Comparison of ENCODE assay signal across 10 cellular contexts in genomic region chr12:54358620-54358944, GRCh38. TPM values are rescaled to one million over a fixed set of nuclear protein-coding genes. Genes with fewer than 3 reads are reported as not detected.
DNase-seq lines count a peak whose midpoint lies in the region; ATAC-seq and TF ChIP-seq lines count a peak whose summit lies in the region.
"Had no signal": no experiment of that assay in that cellular context is flagged by ENCODE, and none has a peak within 500 bp of the region (broad histone marks: within the 10 kb centered on the region; RNA-seq: fewer than 3 reads in every experiment).

No MANE protein-coding gene starts in this region.

- no peaks in the 10 kb centered on the region for H3K79me2 ChIP-seq in OCI-LY1 (ENCODE audit: insufficient read depth, low read length)

- H3K9me3 ChIP-seq in CD4-positive, alpha-beta memory T cell (ENCODE audit: control insufficient read depth in 1 of 2, low read length in 2 of 2): no peaks in the 10 kb centered on the region
- H3K9me3 ChIP-seq in OCI-LY1 (ENCODE audit: low read length) (no peaks in the 10 kb centered on the region), prostate gland (no peaks in the 10 kb centered on the region)

- H3K27me3 Mint-ChIP-seq in CD4-positive, alpha-beta memory T cell: no peaks in the 10 kb centered on the region
- peaks cover 0 to 1% (median 0%) of the 10 kb centered on the region in 3 donors for H3K27me3 Mint-ChIP-seq in CD14-positive monocyte (ENCODE audit: low read depth in 3 of 3)

- no peak for TF ChIP-seq POLR2A in prostate gland (IDR thresholded peaks at IDR 0.05)

- H3F3A ChIP-seq in OCI-LY1 (ENCODE audit: insufficient read depth, low read length): no peaks in the 10 kb centered on the region

- peak overlapping the region; percentile 96 for H3K4me2 ChIP-seq in OCI-LY1 (ENCODE audit: low read length)

- no peaks in the 10 kb centered on the region for H3K36me3 ChIP-seq in CD4-positive, alpha-beta memory T cell (ENCODE audit: insufficient read depth, low read length)
- H3K36me3 ChIP-seq in OCI-LY1 (ENCODE audit: insufficient read depth, low read length) (no peaks in the 10 kb centered on the region), prostate gland (no peaks in the 10 kb centered on the region)

- no peaks in the 10 kb centered on the region for H3K9me2 ChIP-seq in OCI-LY1 (ENCODE audit: low read depth, low read length)

- peak overlapping the region; percentile 81 for H3K9ac ChIP-seq in OCI-LY1 (ENCODE audit: low read length)

- no peaks in the 10 kb centered on the region for H4K20me1 ChIP-seq in OCI-LY1 (ENCODE audit: insufficient read depth, low read length)

- H3K9me3 Mint-ChIP-seq in CD4-positive, alpha-beta memory T cell: no peaks in the 10 kb centered on the region
- H3K9me3 Mint-ChIP-seq in CD14-positive monocyte: no peaks in the 10 kb centered on the region
- H3K9me3 Mint-ChIP-seq: activated naive CD4-positive, alpha-beta T cell treated with anti-CD3 and anti-CD28 coated beads, Interleukin-2, amount 10 ng/mL, durations not matched to agents 7 days and 5 days had no signal

- no peak for ATAC-seq in GM18861 (IDR thresholded peaks at IDR 0.05; ENCODE audit: unreplicated experiment)

- H3K4me1 ChIP-seq in CD4-positive, alpha-beta memory T cell (ENCODE audit: insufficient read depth, low read length): peaks cover 30% of the 10 kb centered on the region
- H3K4me1 ChIP-seq in OCI-LY1 (ENCODE audit: insufficient read depth, low read length, severe bottlenecking) (peaks cover 30% of the 10 kb centered on the region), prostate gland (replicated peaks) (no peaks in the 10 kb centered on the region)

- no peak for TF ChIP-seq CTCF in OCI-LY1 (IDR thresholded peaks at IDR 0.05; ENCODE audit: low read length)
- TF ChIP-seq CTCF in fibroblast of mammary gland (conservative IDR thresholded peaks at IDR 0.05; ENCODE audit: control insufficient read depth, insufficient read depth, low read depth, low read length): no peak
- TF ChIP-seq CTCF in prostate gland (IDR thresholded peaks at IDR 0.05): no peak
- no peak for TF ChIP-seq CTCF in CD14-positive monocyte (IDR thresholded peaks at IDR 0.05)

- H2AFZ ChIP-seq in OCI-LY1 (ENCODE audit: low read length): no peak overlapping the region

- WGBS in prostate gland: 0% methylated on average over 7 of the region's 7 CpGs

- peaks cover 0 to 5% of the 10 kb centered on the region in 2 donors for H3K36me3 Mint-ChIP-seq in CD4-positive, alpha-beta memory T cell
- H3K36me3 Mint-ChIP-seq in CD14-positive monocyte: peaks cover 13 to 15% of the 10 kb centered on the region in 2 donors
- H3K36me3 Mint-ChIP-seq: activated naive CD4-positive, alpha-beta T cell treated with anti-CD3 and anti-CD28 coated beads, Interleukin-2, amount 10 ng/mL, durations not matched to agents 7 days and 5 days had no signal

- no peak overlapping the region for H3K4me3 Mint-ChIP-seq in CD4-positive, alpha-beta memory T cell
- no peak overlapping the region for H3K4me3 Mint-ChIP-seq in CD14-positive monocyte
- H3K4me3 Mint-ChIP-seq: activated naive CD4-positive, alpha-beta T cell treated with anti-CD3 and anti-CD28 coated beads, Interleukin-2, amount 10 ng/mL, durations not matched to agents 7 days and 5 days had no signal

- POLR2A ChIA-PET in CD4-positive, alpha-beta memory T cell (lab: Charles Lee; ENCODE audit: partially characterized antibody): interaction anchor here (0.9 to 4.0 kb wide), 23 partner anchors 7 to 857 kb away, joined by 3 to 62 read pairs (median 7); partner anchors contain the start of genes CBX5, COPZ1, HNRNPA1 and ITGA5

- no peaks in the 10 kb centered on the region for H3K27me3 ChIP-seq in CD4-positive, alpha-beta memory T cell (ENCODE audit: insufficient read depth, low read length)
- no peaks in the 10 kb centered on the region for H3K27me3 ChIP-seq in OCI-LY1 (ENCODE audit: insufficient read depth, low read length)
- H3K27me3 ChIP-seq in prostate gland (replicated peaks; ENCODE audit: insufficient read depth): no peaks in the 10 kb centered on the region

- DNase-seq in CD4-positive, alpha-beta memory T cell: no peak
- no peak for DNase-seq in fibroblast of mammary gland (ENCODE audit: low read depth)
- DNase-seq in prostate gland (ENCODE audit: low spot score): no peak
- no peak for DNase-seq in NCI-H524 treated with DMSO at 0.1 percent for 48 hours (lab: John Stamatoyannopoulos, UW)
- DNase-seq in mucosa of gallbladder (ENCODE audit: low spot score): no peak
- DNase-seq in CD14-positive monocyte (ENCODE audit: low spot score): no peak

- peak overlapping the region; percentile 95 for H3K27ac ChIP-seq in CD4-positive, alpha-beta memory T cell (ENCODE audit: low read depth, low read length)
- H3K27ac ChIP-seq in OCI-LY1 (ENCODE audit: low read depth, low read length, poor library complexity, severe bottlenecking) (peak overlapping the region; percentile 79), prostate gland (peak overlapping the region; percentile 78 to 88)

- H3K4me1 Mint-ChIP-seq in CD4-positive, alpha-beta memory T cell: peaks cover 5 to 13% (median 9%) of the 10 kb centered on the region in 4 donors
- H3K4me1 Mint-ChIP-seq in CD14-positive monocyte: peaks cover 28% of the 10 kb centered on the region

- intact Hi-C loops in CD4-positive, alpha-beta memory T cell (cut with micrococcal nuclease): loop anchor here (2.0 to 10.0 kb wide), 3 partner anchors 108 to 364 kb away; no protein-coding TSS in a partner anchor
- intact Hi-C loops in prostate gland (cut with DNase I) (loop anchor here (5.0 kb wide), 1 partner anchor 76 kb away; the partner anchor contains the start of genes CBX5 and HNRNPA1), CD14-positive monocyte (cut with micrococcal nuclease) (no loop called here)

- peak overlapping the region; percentile 87 to 91 for H3K4me3 ChIP-seq in CD4-positive, alpha-beta memory T cell (ENCODE audit: low read length in 2 of 2)
- peak overlapping the region; percentile 71 for H3K4me3 ChIP-seq in OCI-LY1 (ENCODE audit: low read depth, low read length, poor library complexity, severe bottlenecking)
- H3K4me3 ChIP-seq in fibroblast of mammary gland (ENCODE audit: control insufficient read depth, low read depth, low read length): peak overlapping the region; percentile 62
- peak overlapping the region; percentile 40 to 53 for H3K4me3 ChIP-seq in prostate gland

- CTCF ChIA-PET in CD4-positive, alpha-beta memory T cell (lab: Charles Lee; ENCODE audit: partially characterized antibody): interaction anchor here (1.0 to 6.6 kb wide), 14 partner anchors 10 to 144 kb away, joined by 3 to 110 read pairs (median 8); partner anchors contain the start of gene COPZ1

- no peak overlapping the region for H3K27ac Mint-ChIP-seq in CD4-positive, alpha-beta memory T cell
- no peak overlapping the region for H3K27ac Mint-ChIP-seq in CD14-positive monocyte
- H3K27ac Mint-ChIP-seq: activated naive CD4-positive, alpha-beta T cell treated with anti-CD3 and anti-CD28 coated beads, Interleukin-2, amount 10 ng/mL, durations not matched to agents 7 days and 5 days had no signal

RNA-seq across cellular contexts. Expression of gene GPR84, which starts 5.7 kb away (rescaled TPM):
- under 1 TPM in 1 of 2 experiments, not detected in 1; 0.36 TPM for total RNA-seq in CD4-positive, alpha-beta memory T cell
- not detected for polyA plus RNA-seq in CD4-positive, alpha-beta memory T cell
- under 1 TPM in 1 of 2 donors, not detected in 1; 0.97 TPM for total RNA-seq in prostate gland
- total RNA-seq in mucosa of gallbladder: 1.8 TPM
- polyA plus RNA-seq in CD14-positive monocyte: 1 to 10 TPM; 2.4 to 5.6 TPM
- total RNA-seq: renal cortical epithelial cell had no signal

RNA-seq across cellular contexts. Expression of gene ZNF385A, which starts 26.0 kb away (rescaled TPM):
- total RNA-seq in CD4-positive, alpha-beta memory T cell: 1 to 10 TPM; 1.8 to 2.1 TPM
- polyA plus RNA-seq in CD4-positive, alpha-beta memory T cell: not detected
- total RNA-seq in prostate gland: 10 to 100 TPM; 29.4 to 42.4 TPM
- 11.4 TPM for total RNA-seq in mucosa of gallbladder
- 10 to 100 TPM; 53.9 to 78.3 TPM for polyA plus RNA-seq in CD14-positive monocyte

RNA-seq across cellular contexts. Expression of gene COPZ1, which starts 33.7 kb away (rescaled TPM):
- total RNA-seq in CD4-positive, alpha-beta memory T cell: 10 to 100 TPM; 81.6 to 92.0 TPM
- 100 to 1,000 TPM; 149 to 200 TPM for polyA plus RNA-seq in CD4-positive, alpha-beta memory T cell
- 100 to 1,000 TPM in 1 of 2 donors, 10 to 100 TPM in 1; 83.1 to 192 TPM for total RNA-seq in prostate gland
- total RNA-seq in mucosa of gallbladder: 138 TPM
- polyA plus RNA-seq in CD14-positive monocyte: 100 to 1,000 TPM; 176 to 190 TPM

RNA-seq across cellular contexts. Expression of gene NFE2, which starts 57.8 kb away (rescaled TPM):
- total RNA-seq in CD4-positive, alpha-beta memory T cell: not detected
- polyA plus RNA-seq in CD4-positive, alpha-beta memory T cell: under 1 TPM in 1 of 2 donors, not detected in 1; 0.25 TPM
- 1 to 10 TPM in 1 of 2 donors, not detected in 1; 1.1 TPM for total RNA-seq in prostate gland
- total RNA-seq in mucosa of gallbladder: 0.58 TPM
- polyA plus RNA-seq in CD14-positive monocyte: 100 to 1,000 TPM in 1 of 2 donors, 10 to 100 TPM in 1; 79.5 to 157 TPM

Comparison
In these comparisons a context has a peak if more than half of its experiments do, and no peak if none do; other contexts are left out.
1. intact Hi-C loops: an anchor here in CD4-positive, alpha-beta memory T cell (2.0 to 10.0 kb wide) and prostate gland (5.0 kb wide); none called in CD14-positive monocyte.